17 cellular contexts compared by ENCODE assay signal in genomic region chr10:114244126-114244525, GRCh38. TPM values are rescaled to one million over a fixed set of nuclear protein-coding genes. Genes with fewer than 3 reads are reported as not detected.
DNase-seq lines count a peak whose midpoint lies in the region; ATAC-seq and TF ChIP-seq lines count a peak whose summit lies in the region.
"Had no signal": no experiment of that assay in that cellular context is flagged by ENCODE, and none has a peak within 500 bp of the region (broad histone marks: within the 10 kb centered on the region; RNA-seq: fewer than 3 reads in every experiment).

No MANE protein-coding gene starts in this region.

- TF ChIP-seq CTCF in Calu3 (IDR thresholded peaks at IDR 0.05; ENCODE audit: unreplicated experiment) (no peak), VCaP (conservative IDR thresholded peaks at IDR 0.05) (no peak), foreskin keratinocyte (conservative IDR thresholded peaks at IDR 0.05) (no peak), stomach (IDR thresholded peaks at IDR 0.05) (no peak)

- H3K27me3 ChIP-seq in foreskin keratinocyte (peaks cover 16% of the 10 kb centered on the region), stomach (peaks cover 5 to 49% (median 12%) of the 10 kb centered on the region in 3 donors)

- WGBS in stomach, 5 donors, result 21 to 42% (median 30%) methylated on average over 6 of the region's 6 CpGs

- CTCF ChIA-PET in Calu3 (lab: Charles Lee), result no interaction called here

- TF ChIP-seq EP300 in stomach (IDR thresholded peaks at IDR 0.05), result no peak

- no peaks in the 10 kb centered on the region for H3K9me3 ChIP-seq in stomach

- peaks cover 11% of the 10 kb centered on the region for H3K36me3 Mint-ChIP-seq in Calu3 (ENCODE audit: insufficient read depth, unreplicated experiment)
- H3K36me3 Mint-ChIP-seq: CD4-positive, CD25-positive, alpha-beta regulatory T cell had no signal

- ATAC-seq in foreskin keratinocyte (no peak), HG02571 (IDR thresholded peaks at IDR 0.05; ENCODE audit: unreplicated experiment) (no peak), Right ventricle myocardium inferior (no peak)
- no peak for ATAC-seq in stimulated activated naive CD8-positive, alpha-beta T cell treated with anti-CD3 and anti-CD28 coated beads, Interleukin-15, Interleukin-2, amounts not matched to agents 100 U/mL and 50 U/mL, for 24 hours
- ATAC-seq: GM23338 had no signal

- H3K4me1 ChIP-seq in foreskin keratinocyte (peaks cover 33% of the 10 kb centered on the region), stomach (peaks cover 23 to 62% (median 46%) of the 10 kb centered on the region in 4 donors)

- H3K9me3 Mint-ChIP-seq in Calu3 (ENCODE audit: low read depth, unreplicated experiment), result no peaks in the 10 kb centered on the region
- H3K9me3 Mint-ChIP-seq: GM23338 had no signal

- H3K36me3 ChIP-seq in stomach, result no peaks in the 10 kb centered on the region
- H3K36me3 ChIP-seq: BLaER1 treated with 17β-estradiol and CSF1 and Interleukin-3, amounts not matched to agents 10 nM and 100 nM had no signal

- no peak overlapping the region for H3K27ac Mint-ChIP-seq in Calu3 (ENCODE audit: unreplicated experiment)
- H3K27ac Mint-ChIP-seq: CD4-positive, CD25-positive, alpha-beta regulatory T cell; GM23338 had no signal

- no peak for TF ChIP-seq POLR2A in stomach (IDR thresholded peaks at IDR 0.05)

- peaks cover 34% of the 10 kb centered on the region for H3K4me1 Mint-ChIP-seq in Calu3 (ENCODE audit: low read depth, unreplicated experiment)

- BruUV-seq in Calu3 (replicated peaks; lab: Mats Ljungman, UMichigan), result no TSS peak

- H3K27ac ChIP-seq in VCaP (peak overlapping the region; percentile 96), foreskin keratinocyte (peak overlapping the region; percentile 81), stomach (peak overlapping the region; percentile 23 to 86 (median 62))
- H3K27ac ChIP-seq: BLaER1 treated with 17β-estradiol and CSF1 and Interleukin-3, amounts not matched to agents 10 nM and 100 nM had no signal

- intact Hi-C loops in Calu3 (cut with micrococcal nuclease; ENCODE audit: unreplicated experiment), result no loop called here
- intact Hi-C loops in stomach (cut with DNase I; ENCODE audit: low total_unique reads), result no loop called here
- intact Hi-C loops in Right ventricle myocardium inferior (cut with DNase I), result no loop called here

- peaks cover 23% of the 10 kb centered on the region for H3K27me3 Mint-ChIP-seq in Calu3 (ENCODE audit: unreplicated experiment)

- H3K4me3 ChIP-seq in stomach, result no peak overlapping the region
- H3K4me3 ChIP-seq: BLaER1 treated with 17β-estradiol and CSF1 and Interleukin-3, amounts not matched to agents 10 nM and 100 nM; GM23338 had no signal

- DNase-seq in Calu3 (peak; percentile 3), foreskin keratinocyte (no peak), stomach (peak; percentile 51), Right ventricle myocardium inferior (ENCODE audit: missing footprints) (no peak)
- DNase-seq in activated CD4-positive, alpha-beta T cell treated with anti-CD3 and anti-CD28 coated beads, Interleukin-2, amount 50 U/mL, for 4 hours, result no peak
- no peak for DNase-seq in stimulated activated naive CD8-positive, alpha-beta T cell treated with anti-CD3 and anti-CD28 coated beads, Interleukin-15, Interleukin-2, amounts not matched to agents 100 U/mL and 50 U/mL, for 24 hours
- DNase-seq: ACHN; CD4-positive, CD25-positive, alpha-beta regulatory T cell; DMS 273 treated with DMSO at 0.1 percent for 48 hours; H7 had no signal

- no peak overlapping the region for H3K4me3 Mint-ChIP-seq in Calu3 (ENCODE audit: low read depth, unreplicated experiment)
- H3K4me3 Mint-ChIP-seq: CD4-positive, CD25-positive, alpha-beta regulatory T cell; GM23338 had no signal

RNA-seq across cellular contexts. Expression of gene VWA2, which starts 5.1 kb away (rescaled TPM):
- total RNA-seq in Calu3 (2022) (4.2 and 5.8 TPM in 2 replicates), foreskin keratinocyte (0.58 and 0.60 TPM in 2 replicates), stomach (10 to 100 TPM in 2 of 5 donors, 1 to 10 TPM in 3; 2.3 to 20.7 (median 6.4) TPM), Right ventricle myocardium inferior (not detected)
- polyA plus RNA-seq in foreskin keratinocyte (0.12 TPM in 2 replicates), stomach (1 to 10 TPM in 2 of 3 donors, under 1 TPM in 1; 0.46 to 6.2 (median 1.5) TPM)
- total RNA-seq: A172, Daoy, HT1080 had no signal
- polyA plus RNA-seq: CD4-positive, CD25-positive, alpha-beta regulatory T cell had no signal

Comparison
In these comparisons a context has a peak if more than half of its experiments do, and no peak if none do; other contexts are left out.
1. DNase-seq: peak in Calu3 (single experiment) and stomach (single experiment); none in foreskin keratinocyte (0 of 2), activated CD4-positive, alpha-beta T cell treated with anti-CD3 and anti-CD28 coated beads, Interleukin-2, amount 50 U/mL, for 4 hours (0 of 2), stimulated activated naive CD8-positive, alpha-beta T cell treated with anti-CD3 and anti-CD28 coated beads, Interleukin-15, Interleukin-2, amounts not matched to agents 100 U/mL and 50 U/mL, for 24 hours (single experiment) and Right ventricle myocardium inferior (single experiment).
2. Peak in every context shown above with its lines, with median percentiles within 50 percentile points of each other: H3K27ac ChIP-seq.